In the genomic region with DNA sequence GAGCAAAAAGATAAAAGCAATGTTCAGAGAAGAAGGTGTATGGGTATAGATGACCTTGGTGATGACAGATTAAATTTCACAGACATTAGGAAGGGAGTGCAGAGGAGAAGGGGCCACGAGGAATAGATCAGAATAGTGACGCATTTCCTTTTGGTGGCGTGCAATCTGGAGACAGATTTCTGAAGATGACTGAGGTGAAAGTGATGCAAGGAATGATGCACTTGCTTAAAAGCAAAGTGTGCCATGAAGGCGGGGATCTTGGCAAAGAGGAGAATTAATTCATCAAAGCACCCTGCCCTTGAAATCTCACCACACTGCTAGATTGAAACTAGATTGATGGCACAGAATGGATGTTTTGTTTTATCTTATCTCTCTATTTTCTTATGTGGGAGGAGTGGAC, we compare ENCODE assay signal across 22 cellular contexts.
DNase-seq lines count a peak whose midpoint lies in the region; ATAC-seq and TF ChIP-seq lines count a peak whose summit lies in the region.
"Had no signal": no experiment of that assay in that cellular context is flagged by ENCODE, and none has a peak within 500 bp of the region (broad histone marks: within the 10 kb centered on the region; RNA-seq: fewer than 3 reads in every experiment).

No MANE protein-coding gene starts in this region.

- no peak overlapping the region for H2AFZ ChIP-seq in hepatocyte
- H2AFZ ChIP-seq: parathyroid adenoma had no signal

- H3K79me2 ChIP-seq in hepatocyte = no peaks in the 10 kb centered on the region
- H3K79me2 ChIP-seq: parathyroid adenoma had no signal

- H3K4me1 ChIP-seq in hepatocyte (ENCODE audit: insufficient read depth) (no peaks in the 10 kb centered on the region), spleen (no peaks in the 10 kb centered on the region)
- H3K4me1 ChIP-seq: body of pancreas, foreskin keratinocyte, parathyroid adenoma, SJCRH30 had no signal

- no peak overlapping the region for H3K4me2 ChIP-seq in hepatocyte

- H3K36me3 Mint-ChIP-seq in HFFc6 (ENCODE audit: low read depth) = peaks cover 38% of the 10 kb centered on the region
- H3K36me3 Mint-ChIP-seq: CD14-positive monocyte, type B pancreatic cell had no signal

- H3K9me3 ChIP-seq in MG63 (no peaks in the 10 kb centered on the region; the same call in 1 of the 2 replicates), hepatocyte (ENCODE audit: low read depth) (no peaks in the 10 kb centered on the region), spleen (peaks cover 0 to 4% (median 0%) of the 10 kb centered on the region in 8 donors)
- H3K9me3 ChIP-seq: body of pancreas, SJCRH30 had no signal

- WGBS in hepatocyte (ENCODE audit: low lambda C conversion rate, missing lambda C conversion rate) = 87% methylated on average over 4 of the region's 4 CpGs
- WGBS in spleen, 5 donors = 75 to 82% (median 78%) methylated on average over 4 of the region's 4 CpGs

- TF ChIP-seq CTCF in AG10803 (conservative IDR thresholded peaks at IDR 0.05; ENCODE audit: low read length) (no peak), fibroblast of mammary gland (conservative IDR thresholded peaks at IDR 0.05; ENCODE audit: control insufficient read depth, insufficient read depth, low read depth, low read length) (no peak), HFFc6 (IDR thresholded peaks at IDR 0.05) (no peak), hepatocyte (IDR thresholded peaks at IDR 0.05; ENCODE audit: poor library complexity) (no peak), spleen (IDR thresholded peaks at IDR 0.05 in 8 of 11, conservative IDR thresholded peaks at IDR 0.05 in 3 of 11) (no peak)

- no peak for TF ChIP-seq POLR2A in spleen (IDR thresholded peaks at IDR 0.05)

- H3K27ac Mint-ChIP-seq in HFFc6 = no peak overlapping the region
- H3K27ac Mint-ChIP-seq: activated CD4-positive, alpha-beta T cell treated with anti-CD3 and anti-CD28 coated beads, Interleukin-2, amount 10 ng/mL, durations not matched to agents 24 days and 14 days; CD14-positive monocyte; type B pancreatic cell had no signal

- H3K9me2 ChIP-seq in hepatocyte (replicated peaks; ENCODE audit: insufficient read depth) = no peaks in the 10 kb centered on the region

- H3K27me3 ChIP-seq in MG63 (no peaks in the 10 kb centered on the region), hepatocyte (no peaks in the 10 kb centered on the region), spleen (replicated peaks in 1 of 7) (no peaks in the 10 kb centered on the region)
- H3K27me3 ChIP-seq: body of pancreas, foreskin keratinocyte, heart right ventricle, SJCRH30 had no signal

- intact Hi-C loops in spleen (cut with DNase I; ENCODE audit: low total_unique reads) = no loop called here

- peak; percentile 18 for ATAC-seq in GM19395 (IDR thresholded peaks at IDR 0.05; ENCODE audit: unreplicated experiment)
- ATAC-seq: activated T-cell treated with anti-CD3 and anti-CD28 coated beads, Interleukin-2, amount 50 U/mL, for 4 hours; body of pancreas; foreskin keratinocyte; HCT116; heart right ventricle had no signal

- H3K4me1 Mint-ChIP-seq in HFFc6 (ENCODE audit: low read depth) = peaks cover 23% of the 10 kb centered on the region
- H3K4me1 Mint-ChIP-seq: activated CD4-positive, alpha-beta T cell treated with anti-CD3 and anti-CD28 coated beads, Interleukin-2, amount 10 ng/mL, durations not matched to agents 24 days and 14 days; CD14-positive monocyte had no signal

- DNase-seq in AG10803 (ENCODE audit: low read depth) (peak; percentile 57), RPMI7951 (ENCODE audit: low read depth) (peak; percentile 77), fibroblast of mammary gland (ENCODE audit: low read depth) (peak; percentile 71), HFFc6 (no peak), MG63 (no peak), hepatocyte (ENCODE audit: low spot score) (no peak), spleen (no peak)
- DNase-seq: activated CD4-positive, alpha-beta T cell treated with anti-CD3 and anti-CD28 coated beads, Interleukin-2, amount 10 ng/mL, durations not matched to agents 24 days and 14 days; activated T-cell treated with anti-CD3 and anti-CD28 coated beads, Interleukin-2, amount 50 U/mL, for 4 hours; body of pancreas; foreskin keratinocyte; heart right ventricle; NCI-H1048; NCI-H1930; SJCRH30; stimulated activated CD4-positive, alpha-beta T cell treated with anti-CD3 and anti-CD28 coated beads, Interleukin-2, amount 100 ng/mL, for 48 hours; T1000 had no signal

- H4K20me1 ChIP-seq in hepatocyte (ENCODE audit: insufficient read depth, poor library complexity, severe bottlenecking) = no peaks in the 10 kb centered on the region

- no peak overlapping the region for H3K4me3 ChIP-seq in AG10803 (ENCODE audit: low read length)
- H3K4me3 ChIP-seq in fibroblast of mammary gland (ENCODE audit: control insufficient read depth, low read depth, low read length) = no peak overlapping the region
- no peak overlapping the region for H3K4me3 ChIP-seq in MG63
- H3K4me3 ChIP-seq in hepatocyte = no peak overlapping the region
- no peak overlapping the region for H3K4me3 ChIP-seq in spleen
- H3K4me3 ChIP-seq: body of pancreas, heart right ventricle, SJCRH30 had no signal

- no peak overlapping the region for H3K4me3 Mint-ChIP-seq in HFFc6
- H3K4me3 Mint-ChIP-seq: activated CD4-positive, alpha-beta T cell treated with anti-CD3 and anti-CD28 coated beads, Interleukin-2, amount 10 ng/mL, durations not matched to agents 24 days and 14 days; activated T-cell treated with anti-CD3 and anti-CD28 coated beads, Interleukin-2, amount 50 U/mL, for 4 hours; CD14-positive monocyte; type B pancreatic cell had no signal

- H3K27me3 Mint-ChIP-seq in HFFc6 (ENCODE audit: insufficient read depth) = no peaks in the 10 kb centered on the region; the same call in 1 of the 2 replicates
- H3K27me3 Mint-ChIP-seq: activated CD4-positive, alpha-beta T cell treated with anti-CD3 and anti-CD28 coated beads, Interleukin-2, amount 10 ng/mL, durations not matched to agents 24 days and 14 days had no signal

- H3K9me3 Mint-ChIP-seq in HFFc6 = no peaks in the 10 kb centered on the region

- H3K27ac ChIP-seq in hepatocyte = no peak overlapping the region
- H3K27ac ChIP-seq in spleen = no peak overlapping the region
- H3K27ac ChIP-seq: body of pancreas, foreskin keratinocyte, heart right ventricle, parathyroid adenoma, SJCRH30 had no signal

- H3K36me3 ChIP-seq in MG63 (no peaks in the 10 kb centered on the region), hepatocyte (replicated peaks; ENCODE audit: insufficient read depth, low read depth) (no peaks in the 10 kb centered on the region), spleen (no peaks in the 10 kb centered on the region)
- H3K36me3 ChIP-seq: heart right ventricle, SJCRH30 had no signal

Comparison
In these comparisons a context has a peak if more than half of its experiments do, and no peak if none do; other contexts are left out.
1. DNase-seq: peak in AG10803 (single experiment), RPMI7951 (single experiment) and fibroblast of mammary gland (single experiment); none in HFFc6 (single experiment), MG63 (single experiment), hepatocyte (single experiment) and spleen (single experiment).